20 cellular contexts compared by ENCODE assay signal in genomic region chr12:586318-587071, GRCh38.
"Had no signal": no experiment of that assay in that cellular context is flagged by ENCODE, and none has a peak within 500 bp of the region (broad histone marks: within the 10 kb centered on the region; RNA-seq: fewer than 3 reads in every experiment).

No MANE protein-coding gene starts in this region.

- DNase-seq: activated CD4-positive, alpha-beta T cell treated with anti-CD3 and anti-CD28 coated beads for 1 hour; activated CD4-positive, alpha-beta T cell treated with anti-CD3 and anti-CD28 coated beads, Interleukin-2, amount 50 U/mL, for 1 hour; activated CD8-positive, alpha-beta T cell treated with anti-CD3 and anti-CD28 coated beads, Interleukin-2, amount 10 ng/mL, durations not matched to agents 7 days and 5 days; activated naive CD8-positive, alpha-beta T cell treated with anti-CD3 and anti-CD28 coated beads for 36 hours; activated T-cell treated with anti-CD3 and anti-CD28 coated beads, Interleukin-2, amount 50 U/mL, for 24 hours; central memory CD4-positive, alpha-beta T cell; effector memory CD8-positive, alpha-beta T cell; gastrocnemius medialis; natural killer cell; retina; stimulated activated CD4-positive, alpha-beta T cell treated with anti-CD3 and anti-CD28 coated beads, Interleukin-12 subunit alpha, Interleukin-12 subunit beta, amount 100 ng/mL, for 4 hours; stimulated activated CD4-positive, alpha-beta T cell treated with anti-CD3 and anti-CD28 coated beads, Interleukin-4, amount 100 ng/mL, for 4 hours; stomach; T-helper 1 cell; uterus had no signal

- H3K36me3 ChIP-seq: esophagus muscularis mucosa, gastrocnemius medialis, stomach, suprapubic skin, tibial nerve, uterus had no signal

- H3K9me3 Mint-ChIP-seq: activated T-helper 17 cell treated with anti-CD3 and anti-CD28 coated beads, Interleukin-2, amount 50 U/mL, for 72 hours; effector memory CD8-positive, alpha-beta T cell; natural killer cell had no signal

- H3K4me1 ChIP-seq: tibial nerve, uterus had no signal

- H3K4me3 ChIP-seq: esophagus muscularis mucosa, gastrocnemius medialis, stomach, suprapubic skin, tibial nerve, uterus had no signal

- H3K9me3 ChIP-seq: esophagus muscularis mucosa, gastrocnemius medialis, suprapubic skin, uterus had no signal

- H3K27me3 Mint-ChIP-seq: activated naive CD8-positive, alpha-beta T cell treated with anti-CD3 and anti-CD28 coated beads for 36 hours; activated T-cell treated with anti-CD3 and anti-CD28 coated beads, Interleukin-2, amount 50 U/mL, for 24 hours; activated T-helper 17 cell treated with anti-CD3 and anti-CD28 coated beads, Interleukin-2, amount 50 U/mL, for 72 hours; effector memory CD8-positive, alpha-beta T cell had no signal

- H3K4me1 Mint-ChIP-seq: activated T-helper 17 cell treated with anti-CD3 and anti-CD28 coated beads, Interleukin-2, amount 50 U/mL, for 72 hours; natural killer cell had no signal

- H3K27ac Mint-ChIP-seq: activated CD8-positive, alpha-beta T cell treated with anti-CD3 and anti-CD28 coated beads, Interleukin-2, amount 10 ng/mL, durations not matched to agents 7 days and 5 days; activated naive CD8-positive, alpha-beta T cell treated with anti-CD3 and anti-CD28 coated beads for 36 hours; activated T-cell treated with anti-CD3 and anti-CD28 coated beads, Interleukin-2, amount 50 U/mL, for 24 hours; activated T-helper 17 cell treated with anti-CD3 and anti-CD28 coated beads, Interleukin-2, amount 50 U/mL, for 72 hours; natural killer cell; progenitor cell of endocrine pancreas had no signal

- H3K36me3 Mint-ChIP-seq: activated naive CD8-positive, alpha-beta T cell treated with anti-CD3 and anti-CD28 coated beads for 36 hours; natural killer cell had no signal

- H3K27me3 ChIP-seq: esophagus muscularis mucosa, gastrocnemius medialis, stomach, suprapubic skin, tibial nerve, uterus had no signal

- ATAC-seq: activated CD8-positive, alpha-beta T cell treated with anti-CD3 and anti-CD28 coated beads, Interleukin-2, amount 10 ng/mL, durations not matched to agents 7 days and 5 days; activated T-helper 17 cell treated with anti-CD3 and anti-CD28 coated beads, Interleukin-2, amount 50 U/mL, for 72 hours; effector memory CD8-positive, alpha-beta T cell; gastrocnemius medialis; natural killer cell had no signal

- H3K4me3 Mint-ChIP-seq: activated CD8-positive, alpha-beta T cell treated with anti-CD3 and anti-CD28 coated beads, Interleukin-2, amount 10 ng/mL, durations not matched to agents 7 days and 5 days; activated naive CD8-positive, alpha-beta T cell treated with anti-CD3 and anti-CD28 coated beads for 36 hours; activated T-cell treated with anti-CD3 and anti-CD28 coated beads, Interleukin-2, amount 50 U/mL, for 24 hours; activated T-helper 17 cell treated with anti-CD3 and anti-CD28 coated beads, Interleukin-2, amount 50 U/mL, for 72 hours; effector memory CD8-positive, alpha-beta T cell; natural killer cell had no signal

- H3K27ac ChIP-seq: esophagus muscularis mucosa, stomach, suprapubic skin, tibial nerve, uterus had no signal
